ENCODE assay signal across 7 cellular contexts in genomic region chr22:36379593-36380361, GRCh38. TPM values are rescaled to one million over a fixed set of nuclear protein-coding genes. Genes with fewer than 3 reads are reported as not detected.
DNase-seq lines count a peak whose midpoint lies in the region; ATAC-seq and TF ChIP-seq lines count a peak whose summit lies in the region.

No MANE protein-coding gene starts in this region.

- no TSS peak for BruUV-seq in HCT116 (replicated peaks; lab: Mats Ljungman, UMichigan)

- CTCF ChIA-PET in HCT116 (lab: Charles Lee) = interaction anchor here (0.8 kb wide), 1 partner anchor 91 kb away, joined by 4 read pairs; no protein-coding TSS in a partner anchor

- no peak for TF ChIP-seq POLR2A in HCT116 (IDR thresholded peaks at IDR 0.05; ENCODE audit: borderline replicate concordance, extremely low read depth, insufficient read depth, insufficient read length)

- H3K4me1 ChIP-seq in HCT116 (ENCODE audit: control insufficient read depth in 1 of 2, insufficient read depth in 2 of 2, low read length in 2 of 2) (peaks cover 51 to 82% of the 10 kb centered on the region in 2 experiments), stomach smooth muscle (ENCODE audit: control insufficient read depth, insufficient read depth, low read length) (peaks cover 83% of the 10 kb centered on the region)

- peak overlapping the region; percentile 97 for H3K27ac Mint-ChIP-seq in activated T-cell treated with anti-CD3 and anti-CD28 coated beads, Interleukin-2, amount 50 U/mL, for 24 hours

- RAD21 ChIA-PET in HCT116 (lab: Charles Lee; ENCODE audit: low non-redundant PET in 1 of 2, low total read pairs in 2 of 2, uncharacterized antibody in 2 of 2, unreplicated experiment in 2 of 2) = no interaction called here

- POLR2A ChIA-PET in HCT116 (lab: Charles Lee) = interaction anchor here (1.6 to 6.2 kb wide), 2 partner anchors 8 to 15 kb away, joined by 8 to 37 read pairs; partner anchors contain the start of gene MYH9

- H3K36me3 Mint-ChIP-seq in activated T-cell treated with anti-CD3 and anti-CD28 coated beads, Interleukin-2, amount 50 U/mL, for 24 hours (ENCODE audit: low read depth) = peaks cover 94% of the 10 kb centered on the region

- H3K4me3 Mint-ChIP-seq in activated T-cell treated with anti-CD3 and anti-CD28 coated beads, Interleukin-2, amount 50 U/mL, for 24 hours = peak overlapping the region; percentile 77

- intact Hi-C loops in HCT116 (cut with micrococcal nuclease) (no loop called here), left ventricle myocardium superior (cut with micrococcal nuclease) (loop anchor here (5.0 to 10.0 kb wide), 2 partner anchors 37 to 75 kb away; no protein-coding TSS in a partner anchor)

- H3K4me3 ChIP-seq in HCT116 (replicated peaks in 1 of 2; ENCODE audit: low read depth in 1 of 2, low read length in 2 of 2) (no peak overlapping the region), stomach smooth muscle (ENCODE audit: low read length in 2 of 2) (peak overlapping the region; percentile 20 to 44), WERI-Rb-1 (ENCODE audit: low read depth, low read length) (no peak overlapping the region)

- DNase-seq in HCT116 (ENCODE audit: low read depth, low spot score) (no peak), left ventricle myocardium superior (no peak), NOMO-1 treated with DMSO at 0.1 percent for 48 hours (lab: John Stamatoyannopoulos, UW; ENCODE audit: unreplicated experiment) (no peak), cerebellar nuclear complex (lab: John Stamatoyannopoulos, UW) (no peak), WERI-Rb-1 (no peak)
- no peak for DNase-seq in activated T-cell treated with anti-CD3 and anti-CD28 coated beads, Interleukin-2, amount 50 U/mL, for 24 hours

- peak overlapping the region; percentile 25 for H3K4me2 ChIP-seq in HCT116 (ENCODE audit: low read length)

- no peaks in the 10 kb centered on the region for H3K9me3 ChIP-seq in HCT116 (ENCODE audit: control insufficient read depth in 1 of 2, insufficient read depth in 1 of 2, low read depth in 1 of 2, low read length in 2 of 2)
- H3K9me3 ChIP-seq in stomach smooth muscle (ENCODE audit: control insufficient read depth in 2 of 2, low read length in 2 of 2) = no peaks in the 10 kb centered on the region
- no peaks in the 10 kb centered on the region for H3K9me3 ChIP-seq in WERI-Rb-1 (ENCODE audit: severe bottlenecking)

- peaks cover 99% of the 10 kb centered on the region for H3K79me2 ChIP-seq in HCT116 (ENCODE audit: insufficient read depth, low read length)

- H3K27me3 ChIP-seq in HCT116 (ENCODE audit: insufficient read depth, low read length) (no peaks in the 10 kb centered on the region), stomach smooth muscle (ENCODE audit: control insufficient read depth in 1 of 2, insufficient read depth in 2 of 2, low read length in 2 of 2) (no peaks in the 10 kb centered on the region), WERI-Rb-1 (ENCODE audit: insufficient read depth, low read depth, severe bottlenecking) (no peaks in the 10 kb centered on the region)

- H3K4me1 Mint-ChIP-seq in activated T-cell treated with anti-CD3 and anti-CD28 coated beads, Interleukin-2, amount 50 U/mL, for 24 hours (ENCODE audit: low read depth) = peaks cover 90% of the 10 kb centered on the region

- H3K36me3 ChIP-seq in HCT116 (ENCODE audit: control insufficient read depth in 1 of 2, insufficient read depth in 2 of 2, low read length in 2 of 2) (peaks cover 2 to 11% of the 10 kb centered on the region in 2 experiments; a peak in 1 of 4 replicates), stomach smooth muscle (ENCODE audit: control insufficient read depth in 2 of 2, insufficient read depth in 2 of 2, low read length in 2 of 2) (peaks cover 12 to 14% of the 10 kb centered on the region in 2 donors), WERI-Rb-1 (peaks cover 17% of the 10 kb centered on the region)

- TF ChIP-seq CTCF in HCT116 (IDR thresholded peaks at IDR 0.05 in 2 of 3, conservative IDR thresholded peaks at IDR 0.05 in 1 of 3; ENCODE audit: borderline replicate concordance in 1 of 3, insufficient read depth in 1 of 3, low read depth in 2 of 3, low read length in 2 of 3) (no peak), WERI-Rb-1 (IDR thresholded peaks at IDR 0.05; ENCODE audit: low read depth, low read length) (no peak)

- no peak overlapping the region for H2AFZ ChIP-seq in HCT116 (ENCODE audit: low read depth, low read length, poor library complexity, severe bottlenecking)

- H3K9ac ChIP-seq in HCT116 (ENCODE audit: low read length) (no peak overlapping the region), stomach smooth muscle (ENCODE audit: low read length in 2 of 2) (peak overlapping the region; percentile 13 to 42)

- peak overlapping the region; percentile 15 for H3K27ac ChIP-seq in HCT116 (ENCODE audit: low read depth, low read length)
- peak overlapping the region; percentile 71 for H3K27ac ChIP-seq in stomach smooth muscle (ENCODE audit: low read length)
- no peak overlapping the region for H3K27ac ChIP-seq in WERI-Rb-1

- no peak for TF ChIP-seq RAD21 in HCT116 (IDR thresholded peaks at IDR 0.05; ENCODE audit: low read depth)

- peak; percentile 38 for ATAC-seq in HCT116
- peak; percentile 6 for ATAC-seq in left ventricle myocardium superior

- H3K9me3 Mint-ChIP-seq in activated T-cell treated with anti-CD3 and anti-CD28 coated beads, Interleukin-2, amount 50 U/mL, for 24 hours = no peaks in the 10 kb centered on the region

- peaks cover 11% of the 10 kb centered on the region; the same call in 1 of the 2 replicates for H4K20me1 ChIP-seq in HCT116 (ENCODE audit: insufficient read depth)

- H3K9me2 ChIP-seq in HCT116 (ENCODE audit: insufficient read depth) = no peaks in the 10 kb centered on the region

- no peaks in the 10 kb centered on the region for H3K27me3 Mint-ChIP-seq in activated T-cell treated with anti-CD3 and anti-CD28 coated beads, Interleukin-2, amount 50 U/mL, for 24 hours

TF ChIP-seq in HCT116, 20 proteins besides CTCF, POLR2A, EP300 and RAD21:
- no peak for TF ChIP-seq EZH2 (IDR thresholded peaks at IDR 0.05)
- TF ChIP-seq CBX3 (IDR thresholded peaks at IDR 0.05; ENCODE audit: low read depth) = no peak
- no peak for TF ChIP-seq YY1 (IDR thresholded peaks at IDR 0.05; ENCODE audit: extremely low read depth, insufficient replicate concordance, low read depth, low read length)
- TF ChIP-seq ZFX (IDR thresholded peaks at IDR 0.05) = no peak
- no peak for TF ChIP-seq CEBPB (IDR thresholded peaks at IDR 0.05; ENCODE audit: low read depth)
- TF ChIP-seq REST (IDR thresholded peaks at IDR 0.05; ENCODE audit: low read depth) = no peak
- no peak for TF ChIP-seq MAX (IDR thresholded peaks at IDR 0.05)
- no peak for TF ChIP-seq POLR2AphosphoS5 (IDR thresholded peaks at IDR 0.05; ENCODE audit: low read depth, low read length)
- TF ChIP-seq, protein P1, sequence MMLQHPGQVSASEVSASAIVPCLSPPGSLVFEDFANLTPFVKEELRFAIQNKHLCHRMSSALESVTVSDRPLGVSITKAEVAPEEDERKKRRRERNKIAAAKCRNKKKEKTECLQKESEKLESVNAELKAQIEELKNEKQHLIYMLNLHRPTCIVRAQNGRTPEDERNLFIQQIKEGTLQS (IDR thresholded peaks at IDR 0.05) = no peak
- TF ChIP-seq SRF (IDR thresholded peaks at IDR 0.05; ENCODE audit: low read depth) = no peak

RNA-seq across cellular contexts. Expression of gene MYH9, which starts 8.0 kb away (rescaled TPM):
- total RNA-seq in HCT116 (2021; ENCODE audit: unreplicated experiment) = 258 TPM
- polyA plus RNA-seq in HCT116 (2012) = 205 and 249 TPM in 2 replicates
- total RNA-seq in left ventricle myocardium superior = 161 TPM

Comparison
In these comparisons a context has a peak if more than half of its experiments do, and no peak if none do; other contexts are left out.
1. H3K4me3 ChIP-seq: peak in stomach smooth muscle (2 of 2); none in HCT116 (0 of 2) and WERI-Rb-1 (single experiment).